23 cellular contexts compared by ENCODE assay signal in genomic region chr12:115755061-115755751, GRCh38.
A peak's percentile ranks its signal among the peaks of the same experiment; 100 is the strongest.
DNase-seq lines count a peak whose midpoint lies in the region; ATAC-seq and TF ChIP-seq lines count a peak whose summit lies in the region.
"Had no signal": no experiment of that assay in that cellular context is flagged by ENCODE, and none has a peak within 500 bp of the region (broad histone marks: within the 10 kb centered on the region; RNA-seq: fewer than 3 reads in every experiment).

No MANE protein-coding gene starts in this region.

- TF ChIP-seq CTCF in HFF-Myc (IDR thresholded peaks at IDR 0.05; ENCODE audit: low read depth, low read length, missing control alignments), result no peak
- TF ChIP-seq CTCF in smooth muscle cell (IDR thresholded peaks at IDR 0.05; ENCODE audit: borderline replicate concordance, insufficient read depth, poor library complexity, severe bottlenecking), result no peak
- TF ChIP-seq CTCF in A673 (conservative IDR thresholded peaks at IDR 0.05; ENCODE audit: low read depth, low read length), result no peak

- H3K27me3 Mint-ChIP-seq in T-cell, result peaks cover 3 to 15% of the 10 kb centered on the region in 2 donors

- peak overlapping the region; percentile 51 for H3K4me2 ChIP-seq in BLaER1
- peak overlapping the region; percentile 83 for H3K4me2 ChIP-seq in smooth muscle cell

- 41% methylated on average over 9 of the region's 9 CpGs for WGBS in smooth muscle cell (ENCODE audit: low lambda C conversion rate)

- H3K9me3 ChIP-seq in BLaER1 (no peaks in the 10 kb centered on the region), smooth muscle cell (replicated peaks; ENCODE audit: low read depth) (no peaks in the 10 kb centered on the region), A673 (ENCODE audit: low read depth, low read length, poor library complexity, severe bottlenecking) (no peaks in the 10 kb centered on the region)

- H2AFZ ChIP-seq in smooth muscle cell (ENCODE audit: low read depth), result peak overlapping the region; percentile 82

- no peaks in the 10 kb centered on the region for H4K20me1 ChIP-seq in BLaER1
- no peaks in the 10 kb centered on the region for H4K20me1 ChIP-seq in smooth muscle cell (ENCODE audit: low read depth)

- H3K36me3 Mint-ChIP-seq in T-cell, result no peaks in the 10 kb centered on the region
- H3K36me3 Mint-ChIP-seq: memory B cell had no signal

- no peak overlapping the region for H3K27ac Mint-ChIP-seq in T-cell
- H3K27ac Mint-ChIP-seq: activated CD4-positive, alpha-beta T cell treated with anti-CD3 and anti-CD28 coated beads, Interleukin-2, amount 10 ng/mL, durations not matched to agents 7 days and 5 days; memory B cell had no signal

- H3K4me3 Mint-ChIP-seq in T-cell, result no peak overlapping the region
- H3K4me3 Mint-ChIP-seq: activated CD4-positive, alpha-beta T cell treated with anti-CD3 and anti-CD28 coated beads, Interleukin-2, amount 10 ng/mL, durations not matched to agents 7 days and 5 days; central memory CD8-positive, alpha-beta T cell; memory B cell had no signal

- no peaks in the 10 kb centered on the region for H3K4me1 Mint-ChIP-seq in T-cell
- H3K4me1 Mint-ChIP-seq: activated CD4-positive, alpha-beta T cell treated with anti-CD3 and anti-CD28 coated beads, Interleukin-2, amount 10 ng/mL, durations not matched to agents 7 days and 5 days; central memory CD8-positive, alpha-beta T cell; memory B cell had no signal

- intact Hi-C loops in A673 (cut with micrococcal nuclease; ENCODE audit: unreplicated experiment), result no loop called here

- H3K36me3 ChIP-seq in BLaER1 (no peaks in the 10 kb centered on the region), smooth muscle cell (ENCODE audit: low read depth) (no peaks in the 10 kb centered on the region), A673 (ENCODE audit: insufficient read depth, low read length, poor library complexity, severe bottlenecking) (no peaks in the 10 kb centered on the region)

- H3K27ac ChIP-seq in BLaER1 (no peak overlapping the region), epithelial cell of prostate (peak overlapping the region; percentile 65), smooth muscle cell (ENCODE audit: low read depth) (peak overlapping the region; percentile 9), A673 (ENCODE audit: low read depth, low read length, poor library complexity, severe bottlenecking) (no peak overlapping the region)
- H3K27ac ChIP-seq: HL-60, skin epidermis had no signal

- no peak for DNase-seq in HFF-Myc (ENCODE audit: extremely low read depth, low read depth)
- no peak for DNase-seq in epithelial cell of prostate (ENCODE audit: low read depth, low spot score)
- DNase-seq in smooth muscle cell (lab: John Stamatoyannopoulos, UW; ENCODE audit: unreplicated experiment), result no peak
- DNase-seq in A673 (ENCODE audit: low spot score), result no peak
- no peak for DNase-seq in T-cell
- DNase-seq: activated CD4-positive, alpha-beta T cell treated with anti-CD3 and anti-CD28 coated beads, Interleukin-2, amount 10 ng/mL, durations not matched to agents 7 days and 5 days; activated naive CD4-positive, alpha-beta T cell treated with anti-CD3 and anti-CD28 coated beads, Interleukin-2, amount 50 U/mL, for 16 hours; dermis blood vessel endothelial cell; DMS53; glutamatergic neuron; kidney glomerular epithelial cell; NCI-H2029 treated with DMSO at 0.1 percent for 48 hours; NCI-H345; occipital lobe; stimulated activated CD4-positive, alpha-beta T cell treated with anti-CD3 and anti-CD28 coated beads, Interleukin-1b, Interleukin-23, amount 100 ng/mL, for 48 hours had no signal

- H3K27me3 ChIP-seq in BLaER1, result peaks cover 15% of the 10 kb centered on the region
- H3K27me3 ChIP-seq in smooth muscle cell (ENCODE audit: low read depth), result no peaks in the 10 kb centered on the region
- H3K27me3 ChIP-seq in A673 (replicated peaks; ENCODE audit: insufficient read depth, low read depth, low read length, poor library complexity), result peaks cover 46% of the 10 kb centered on the region

- H3F3A ChIP-seq in smooth muscle cell (ENCODE audit: low read depth), result peaks cover 4% of the 10 kb centered on the region

- no peaks in the 10 kb centered on the region for H3K9me3 Mint-ChIP-seq in T-cell
- H3K9me3 Mint-ChIP-seq: activated CD4-positive, alpha-beta T cell treated with anti-CD3 and anti-CD28 coated beads, Interleukin-2, amount 10 ng/mL, durations not matched to agents 7 days and 5 days; central memory CD8-positive, alpha-beta T cell; memory B cell had no signal

- no peaks in the 10 kb centered on the region for H3K79me2 ChIP-seq in smooth muscle cell (ENCODE audit: low read depth)

- H3K4me1 ChIP-seq in BLaER1 (peaks cover 14% of the 10 kb centered on the region), smooth muscle cell (ENCODE audit: low read depth) (peaks cover 29% of the 10 kb centered on the region), A673 (ENCODE audit: insufficient read depth, low read length, poor library complexity, severe bottlenecking) (no peaks in the 10 kb centered on the region)

- no peak overlapping the region for H3K9ac ChIP-seq in BLaER1
- peak overlapping the region; percentile 30 for H3K9ac ChIP-seq in smooth muscle cell (ENCODE audit: low read depth)

- H3K4me3 ChIP-seq in BLaER1, result no peak overlapping the region
- peak overlapping the region; percentile 67 for H3K4me3 ChIP-seq in HFF-Myc (replicated peaks; ENCODE audit: low read depth, low read length)
- peak overlapping the region; percentile 42 for H3K4me3 ChIP-seq in smooth muscle cell
- no peak overlapping the region for H3K4me3 ChIP-seq in A673 (ENCODE audit: low read depth, low read length, poor library complexity, severe bottlenecking)
- H3K4me3 ChIP-seq: GM12878, skin epidermis had no signal

- ATAC-seq in T-cell (replicated peaks in 1 of 4), result no peak
- no peak for ATAC-seq in GM19328 (IDR thresholded peaks at IDR 0.05; ENCODE audit: unreplicated experiment)
- ATAC-seq: GM12878, HCT116 had no signal

- no TSS peak for BruUV-seq in A673 (replicated peaks; lab: Mats Ljungman, UMichigan)

- CTCF ChIA-PET in A673 (lab: Charles Lee) (interaction anchor here (0.7 kb wide), 1 partner anchor 1156 kb away, joined by 8 read pairs; no protein-coding TSS in a partner anchor), T-cell (lab: Charles Lee) (interaction anchor here in 1 of 2 donors (0.7 kb wide), 1 partner anchor 107 kb away, joined by 5 read pairs; no protein-coding TSS in a partner anchor)

- POLR2A ChIA-PET in A673 (lab: Charles Lee; ENCODE audit: low non-redundant PET) (no interaction called here), T-cell (lab: Charles Lee) (no interaction called here)

Comparison
In these comparisons a context has a peak if more than half of its experiments do, and no peak if none do; other contexts are left out.
1. H3K27ac ChIP-seq: peak in epithelial cell of prostate (single experiment) and smooth muscle cell (single experiment); none in BLaER1 (single experiment) and A673 (single experiment).
2. H3K4me3 ChIP-seq: peak in HFF-Myc (single experiment) and smooth muscle cell (single experiment); none in BLaER1 (single experiment) and A673 (single experiment).